1 cellular context compared by ENCODE assay signal in the genomic region with DNA sequence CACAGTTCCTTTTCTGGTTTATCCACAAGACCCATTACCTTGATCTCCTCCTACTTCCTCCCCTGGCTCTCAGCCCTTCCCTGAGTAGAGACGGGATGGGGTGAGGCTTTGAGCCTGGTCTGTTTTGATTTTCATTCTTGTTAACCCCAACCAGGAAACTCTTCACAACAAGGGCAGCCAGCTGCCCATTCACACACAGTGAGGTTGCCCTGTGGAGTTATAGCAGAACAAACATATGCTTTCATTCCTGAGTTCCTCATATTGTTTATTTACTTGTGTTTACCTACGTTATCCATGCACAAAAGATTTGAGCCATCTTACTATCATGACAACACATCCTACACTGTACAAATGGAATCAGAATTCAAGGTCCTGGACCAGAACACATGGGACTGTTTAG.
TF ChIP-seq lines count a peak whose summit lies in the region.

No MANE protein-coding gene starts in this region.

TF ChIP-seq in endothelial cell of umbilical vein, 7 proteins besides CTCF, POLR2A, EP300 and RAD21:
- TF ChIP-seq FOS (IDR thresholded peaks at IDR 0.05; ENCODE audit: borderline replicate concordance, insufficient read depth, low read length) (no peak), POLR2AphosphoS5 (IDR thresholded peaks at IDR 0.05; ENCODE audit: insufficient read depth, low read depth, low read length) (no peak), EZH2 (IDR thresholded peaks at IDR 0.05; ENCODE audit: borderline replicate concordance, low read depth, low read length, severe bottlenecking) (no peak), GATA2 (IDR thresholded peaks at IDR 0.05; ENCODE audit: insufficient read depth, insufficient read length, low read depth, low read length) (no peak), MYC (IDR thresholded peaks at IDR 0.05; ENCODE audit: low read depth, low read length) (no peak), JUN (IDR thresholded peaks at IDR 0.05; ENCODE audit: borderline replicate concordance, insufficient read depth, insufficient read length, low read depth) (no peak)
- TF ChIP-seq, protein P1, sequence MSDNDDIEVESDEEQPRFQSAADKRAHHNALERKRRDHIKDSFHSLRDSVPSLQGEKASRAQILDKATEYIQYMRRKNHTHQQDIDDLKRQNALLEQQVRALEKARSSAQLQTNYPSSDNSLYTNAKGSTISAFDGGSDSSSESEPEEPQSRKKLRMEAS (IDR thresholded peaks at IDR 0.05; ENCODE audit: insufficient read depth, insufficient read length), result no peak
TF ChIP-seq in endothelial cell of umbilical vein: peak in this region for 0.
